1 cellular context compared by ENCODE assay signal in the genomic region with DNA sequence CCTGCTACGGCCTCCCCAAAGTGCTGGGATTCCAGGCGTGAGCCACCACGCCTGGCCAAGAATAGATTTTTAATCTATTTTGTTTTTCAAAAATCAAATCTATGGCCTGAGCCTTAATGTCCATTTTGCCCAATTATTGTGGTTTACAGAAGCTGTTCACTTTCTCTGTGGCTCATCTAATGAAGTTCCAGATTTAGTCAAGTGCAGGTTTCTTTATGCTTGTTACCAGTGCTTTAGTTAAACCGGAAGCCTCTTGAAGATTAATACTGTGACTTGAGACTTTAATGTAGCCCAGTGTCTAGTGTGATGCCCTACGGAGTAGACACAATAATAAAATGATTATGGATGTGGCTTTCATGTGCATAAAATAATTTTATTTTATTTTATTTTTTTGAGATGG.
TF ChIP-seq lines count a peak whose summit lies in the region.

No MANE protein-coding gene starts in this region.

TF ChIP-seq in GM12878, 131 proteins besides CTCF, POLR2A, EP300 and RAD21:
- no peak for TF ChIP-seq BMI1 (IDR thresholded peaks at IDR 0.05; ENCODE audit: borderline replicate concordance)
- peak; percentile 62 for TF ChIP-seq RUNX3 (IDR thresholded peaks at IDR 0.05; ENCODE audit: low read length)
- TF ChIP-seq SREBF2 (IDR thresholded peaks at IDR 0.05; ENCODE audit: low read length): no peak
- TF ChIP-seq, protein P1, sequence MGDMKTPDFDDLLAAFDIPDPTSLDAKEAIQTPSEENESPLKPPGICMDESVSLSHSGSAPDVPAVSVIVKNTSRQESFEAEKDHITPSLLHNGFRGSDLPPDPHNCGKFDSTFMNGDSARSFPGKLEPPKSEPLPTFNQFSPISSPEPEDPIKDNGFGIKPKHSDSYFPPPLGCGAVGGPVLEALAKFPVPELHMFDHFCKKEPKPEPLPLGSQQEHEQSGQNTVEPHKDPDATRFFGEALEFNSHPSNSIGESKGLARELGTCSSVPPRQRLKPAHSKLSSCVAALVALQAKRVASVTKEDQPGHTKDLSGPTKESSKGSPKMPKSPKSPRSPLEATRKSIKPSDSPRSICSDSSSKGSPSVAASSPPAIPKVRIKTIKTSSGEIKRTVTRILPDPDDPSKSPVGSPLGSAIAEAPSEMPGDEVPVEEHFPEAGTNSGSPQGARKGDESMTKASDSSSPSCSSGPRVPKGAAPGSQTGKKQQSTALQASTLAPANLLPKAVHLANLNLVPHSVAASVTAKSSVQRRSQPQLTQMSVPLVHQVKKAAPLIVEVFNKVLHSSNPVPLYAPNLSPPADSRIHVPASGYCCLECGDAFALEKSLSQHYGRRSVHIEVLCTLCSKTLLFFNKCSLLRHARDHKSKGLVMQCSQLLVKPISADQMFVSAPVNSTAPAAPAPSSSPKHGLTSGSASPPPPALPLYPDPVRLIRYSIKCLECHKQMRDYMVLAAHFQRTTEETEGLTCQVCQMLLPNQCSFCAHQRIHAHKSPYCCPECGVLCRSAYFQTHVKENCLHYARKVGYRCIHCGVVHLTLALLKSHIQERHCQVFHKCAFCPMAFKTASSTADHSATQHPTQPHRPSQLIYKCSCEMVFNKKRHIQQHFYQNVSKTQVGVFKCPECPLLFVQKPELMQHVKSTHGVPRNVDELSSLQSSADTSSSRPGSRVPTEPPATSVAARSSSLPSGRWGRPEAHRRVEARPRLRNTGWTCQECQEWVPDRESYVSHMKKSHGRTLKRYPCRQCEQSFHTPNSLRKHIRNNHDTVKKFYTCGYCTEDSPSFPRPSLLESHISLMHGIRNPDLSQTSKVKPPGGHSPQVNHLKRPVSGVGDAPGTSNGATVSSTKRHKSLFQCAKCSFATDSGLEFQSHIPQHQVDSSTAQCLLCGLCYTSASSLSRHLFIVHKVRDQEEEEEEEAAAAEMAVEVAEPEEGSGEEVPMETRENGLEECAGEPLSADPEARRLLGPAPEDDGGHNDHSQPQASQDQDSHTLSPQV (IDR thresholded peaks at IDR 0.05): no peak
- peak; percentile 33; the same call in 1 of the 2 replicates for TF ChIP-seq MTA2 (IDR thresholded peaks at IDR 0.05; ENCODE audit: low read depth)
- TF ChIP-seq, protein P2, sequence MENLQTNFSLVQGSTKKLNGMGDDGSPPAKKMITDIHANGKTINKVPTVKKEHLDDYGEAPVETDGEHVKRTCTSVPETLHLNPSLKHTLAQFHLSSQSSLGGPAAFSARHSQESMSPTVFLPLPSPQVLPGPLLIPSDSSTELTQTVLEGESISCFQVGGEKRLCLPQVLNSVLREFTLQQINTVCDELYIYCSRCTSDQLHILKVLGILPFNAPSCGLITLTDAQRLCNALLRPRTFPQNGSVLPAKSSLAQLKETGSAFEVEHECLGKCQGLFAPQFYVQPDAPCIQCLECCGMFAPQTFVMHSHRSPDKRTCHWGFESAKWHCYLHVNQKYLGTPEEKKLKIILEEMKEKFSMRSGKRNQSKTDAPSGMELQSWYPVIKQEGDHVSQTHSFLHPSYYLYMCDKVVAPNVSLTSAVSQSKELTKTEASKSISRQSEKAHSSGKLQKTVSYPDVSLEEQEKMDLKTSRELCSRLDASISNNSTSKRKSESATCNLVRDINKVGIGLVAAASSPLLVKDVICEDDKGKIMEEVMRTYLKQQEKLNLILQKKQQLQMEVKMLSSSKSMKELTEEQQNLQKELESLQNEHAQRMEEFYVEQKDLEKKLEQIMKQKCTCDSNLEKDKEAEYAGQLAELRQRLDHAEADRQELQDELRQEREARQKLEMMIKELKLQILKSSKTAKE (IDR thresholded peaks at IDR 0.05; ENCODE audit: low read depth, poor library complexity, severe bottlenecking): peak; percentile 53
